19 cellular contexts compared by ENCODE assay signal in the genomic region with DNA sequence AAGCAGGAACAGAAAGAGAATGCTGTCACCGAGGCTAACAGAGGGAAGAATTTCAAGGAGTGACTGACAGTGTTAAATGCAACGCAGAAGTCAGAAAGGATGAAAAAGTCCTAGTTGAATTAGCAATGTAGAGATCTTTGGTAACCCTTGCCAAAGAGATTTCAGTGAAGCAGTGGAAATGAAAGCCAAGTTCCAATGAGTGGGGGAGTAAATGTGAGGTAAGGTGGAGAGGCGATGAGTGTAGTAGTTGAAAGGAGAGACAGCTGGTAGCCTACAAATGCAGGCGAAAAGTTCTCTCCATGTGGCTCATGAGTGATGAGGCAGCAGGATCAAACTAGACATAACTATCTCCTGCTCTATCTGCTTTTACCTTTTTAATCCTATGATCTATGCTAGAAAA.
DNase-seq lines count a peak whose midpoint lies in the region; ATAC-seq and TF ChIP-seq lines count a peak whose summit lies in the region.
"Had no signal": no experiment of that assay in that cellular context is flagged by ENCODE, and none has a peak within 500 bp of the region (broad histone marks: within the 10 kb centered on the region; RNA-seq: fewer than 3 reads in every experiment).

No MANE protein-coding gene starts in this region.

- TF ChIP-seq RAD21 in IMR-90 (IDR thresholded peaks at IDR 0.05; ENCODE audit: low read length) = no peak

- peak overlapping the region; percentile 74 for H3K23ac ChIP-seq in IMR-90 (ENCODE audit: low read depth, low read length)

- H4K8ac ChIP-seq in IMR-90 (ENCODE audit: low read depth in 2 of 2, low read length in 2 of 2) = no peak overlapping the region; a peak in 1 of 4 replicates

- H4K5ac ChIP-seq in IMR-90 (ENCODE audit: low read depth, low read length) = peak overlapping the region; percentile 52; the same call in 1 of the 2 replicates

- no peak overlapping the region for H3K4me3 ChIP-seq in IMR-90 (ENCODE audit: insufficient read depth, low read depth, low read length)
- H3K4me3 ChIP-seq in brain microvascular endothelial cell (ENCODE audit: low read depth, low read length) = no peak overlapping the region
- no peak overlapping the region for H3K4me3 ChIP-seq in MG63
- H3K4me3 ChIP-seq: SJSA1, uterus had no signal

- no peaks in the 10 kb centered on the region for H3K27me3 ChIP-seq in IMR-90 (ENCODE audit: control insufficient read depth, insufficient read depth, low read length)
- no peaks in the 10 kb centered on the region for H3K27me3 ChIP-seq in brain microvascular endothelial cell (replicated peaks)
- H3K27me3 ChIP-seq in MG63 = no peaks in the 10 kb centered on the region
- H3K27me3 ChIP-seq: SJSA1, uterus had no signal

- peaks cover 54% of the 10 kb centered on the region for H3K4me1 Mint-ChIP-seq in WTC11

- intact Hi-C loops in IMR-90 (cut with micrococcal nuclease) = no loop called here

- H3K9me3 Mint-ChIP-seq in WTC11 = no peaks in the 10 kb centered on the region
- H3K9me3 Mint-ChIP-seq: activated naive CD8-positive, alpha-beta T cell treated with anti-CD3 and anti-CD28 coated beads, Interleukin-2, amount 50 U/mL, for 24 hours; activated T-helper 17 cell treated with anti-CD3 and anti-CD28 coated beads, Interleukin-2, amount 50 U/mL, for 72 hours; stimulated activated naive CD8-positive, alpha-beta T cell treated with anti-CD3 and anti-CD28 coated beads, Interleukin-15, Interleukin-2, amounts not matched to agents 100 ng/mL and 50 ng/mL, for 24 hours had no signal

- peaks cover 39% of the 10 kb centered on the region; the same call in 1 of the 2 replicates for H4K20me1 ChIP-seq in IMR-90 (ENCODE audit: insufficient read depth, low read length)

- peaks cover 44 to 88% of the 10 kb centered on the region in 2 experiments for H3K79me1 ChIP-seq in IMR-90 (ENCODE audit: low read depth in 1 of 2, low read length in 2 of 2)

- in situ Hi-C loops in IMR-90 (cut with MboI; ENCODE audit: low sequenced_read_pairs) = no loop called here
- in situ Hi-C loops in brain microvascular endothelial cell (cut with HindIII; ENCODE audit: low pct_ligation_motif_present, low sequenced_read_pairs) = no loop called here

- no peak overlapping the region for H3K9ac ChIP-seq in IMR-90 (ENCODE audit: low read depth, low read length)

- TF ChIP-seq CTCF in IMR-90 (conservative IDR thresholded peaks at IDR 0.05; ENCODE audit: low read depth, low read length) = no peak
- no peak for TF ChIP-seq CTCF in brain microvascular endothelial cell (IDR thresholded peaks at IDR 0.05; ENCODE audit: low read depth, low read length, missing control alignments)
- no peak for TF ChIP-seq CTCF in WTC11 (IDR thresholded peaks at IDR 0.05)

- H3K4ac ChIP-seq in IMR-90 (ENCODE audit: low read depth, low read length) = peak overlapping the region; percentile 28; the same call in 1 of the 2 replicates

- no TSS peak for BruUV-seq in IMR-90 (replicated peaks; lab: Mats Ljungman, UMichigan)

- peaks cover 28% of the 10 kb centered on the region for H3K9me1 ChIP-seq in IMR-90 (ENCODE audit: insufficient read depth, low read length)

- H2BK5ac ChIP-seq in IMR-90 (ENCODE audit: low read depth, low read length, poor library complexity, severe bottlenecking) = peak overlapping the region; percentile 46

- no peak overlapping the region for H3K4me3 Mint-ChIP-seq in WTC11
- H3K4me3 Mint-ChIP-seq: activated naive CD8-positive, alpha-beta T cell treated with anti-CD3 and anti-CD28 coated beads, Interleukin-2, amount 50 U/mL, for 24 hours; activated T-helper 17 cell treated with anti-CD3 and anti-CD28 coated beads, Interleukin-2, amount 50 U/mL, for 72 hours; stimulated activated naive CD8-positive, alpha-beta T cell treated with anti-CD3 and anti-CD28 coated beads, Interleukin-15, Interleukin-2, amounts not matched to agents 100 ng/mL and 50 ng/mL, for 24 hours had no signal

- ATAC-seq in IMR-90 (ENCODE audit: low read depth) (no peak), HG03571 (IDR thresholded peaks at IDR 0.05; ENCODE audit: unreplicated experiment) (no peak), WTC11 (no peak)
- ATAC-seq: activated naive CD8-positive, alpha-beta T cell treated with anti-CD3 and anti-CD28 coated beads, Interleukin-2, amount 50 U/mL, for 24 hours; activated T-helper 17 cell treated with anti-CD3 and anti-CD28 coated beads, Interleukin-2, amount 50 U/mL, for 72 hours; HCT116 had no signal

- CTCF ChIA-PET in IMR-90 (lab: Yijun Ruan, JAX) = no interaction called here
- CTCF ChIA-PET in WTC11 (lab: Charles Lee) = interaction anchor here (1.0 to 2.9 kb wide), 3 partner anchors 39 to 241 kb away, joined by 3 to 22 read pairs (median 4); no protein-coding TSS in a partner anchor

- WGBS in IMR-90 (ENCODE audit: extremely low coverage in 2 of 2, insufficient read length in 1 of 2), 2 experiments = 83% methylated on average over 2 of the region's 4 CpGs; no CpG with 5 or more reads in 1 of the 2 experiments

- no peak overlapping the region; the same call in 1 of the 2 replicates for H3K4me2 ChIP-seq in IMR-90 (ENCODE audit: low read depth, low read length)

- H2AK9ac ChIP-seq in IMR-90 (replicated peaks; ENCODE audit: low read depth, low read length, poor library complexity) = no peak overlapping the region

- H3K14ac ChIP-seq in IMR-90 (replicated peaks; ENCODE audit: low read depth, low read length) = peak overlapping the region; percentile 56

- peak overlapping the region; percentile 73; the same call in 1 of the 2 replicates for H2AK5ac ChIP-seq in IMR-90 (ENCODE audit: low read depth, low read length)

- H3K18ac ChIP-seq in IMR-90 (ENCODE audit: low read depth, low read length) = peak overlapping the region; percentile 63; the same call in 1 of the 2 replicates

- no peak overlapping the region for H3K27ac Mint-ChIP-seq in WTC11
- H3K27ac Mint-ChIP-seq: activated naive CD8-positive, alpha-beta T cell treated with anti-CD3 and anti-CD28 coated beads, Interleukin-2, amount 50 U/mL, for 24 hours; activated T-helper 17 cell treated with anti-CD3 and anti-CD28 coated beads, Interleukin-2, amount 50 U/mL, for 72 hours; stimulated activated naive CD8-positive, alpha-beta T cell treated with anti-CD3 and anti-CD28 coated beads, Interleukin-15, Interleukin-2, amounts not matched to agents 100 ng/mL and 50 ng/mL, for 24 hours had no signal

- H3K36me3 ChIP-seq in IMR-90 (ENCODE audit: control insufficient read depth, insufficient read depth, low read length) (no peaks in the 10 kb centered on the region), brain microvascular endothelial cell (replicated peaks) (peaks cover 14% of the 10 kb centered on the region), MG63 (peaks cover 36% of the 10 kb centered on the region)
- H3K36me3 ChIP-seq: SJSA1, uterus had no signal

- peak overlapping the region; percentile 29; the same call in 2 of the 3 replicates for H2BK15ac ChIP-seq in IMR-90 (ENCODE audit: low read depth, low read length)

- H3K9me3 ChIP-seq in IMR-90 (ENCODE audit: control insufficient read depth, insufficient read depth, low read length) (no peaks in the 10 kb centered on the region), MG63 (no peaks in the 10 kb centered on the region)
- H3K9me3 ChIP-seq: SJSA1, uterus had no signal

- peak overlapping the region; percentile 48 for H2BK120ac ChIP-seq in IMR-90 (ENCODE audit: low read depth, low read length)

- TF ChIP-seq POLR2A in IMR-90 (IDR thresholded peaks at IDR 0.05; ENCODE audit: low read depth, low read length) = no peak

- H3K36me3 Mint-ChIP-seq in WTC11 = no peaks in the 10 kb centered on the region

- DNase-seq in IMR-90 (peak; percentile 40), brain microvascular endothelial cell (no peak), iris pigment epithelial cell (ENCODE audit: low read depth) (peak; percentile 91), WTC11 (ENCODE audit: low spot score) (no peak), MG63 (no peak)
- DNase-seq: activated CD4-positive, CD25-positive, alpha-beta regulatory T cell treated with anti-CD3 and anti-CD28 coated beads, Interleukin-2, amount 50 U/mL, for 72 hours; activated naive CD8-positive, alpha-beta T cell treated with anti-CD3 and anti-CD28 coated beads, Interleukin-2, amount 50 U/mL, for 24 hours; cerebellar nuclear complex; hippocampal formation; KG1; NCI-H1105 treated with DMSO at 0.1 percent for 48 hours; NCI-H2107 had no signal

- peak overlapping the region; percentile 21; the same call in 1 of the 2 replicates for H2BK20ac ChIP-seq in IMR-90 (ENCODE audit: low read depth, low read length)

- no peaks in the 10 kb centered on the region for H3K27me3 Mint-ChIP-seq in WTC11 (ENCODE audit: low read depth)

- no peak overlapping the region; the same call in 1 of the 2 replicates for H3K27ac ChIP-seq in IMR-90 (ENCODE audit: insufficient read depth, low read length)
- peak overlapping the region; percentile 93 for H3K27ac ChIP-seq in brain microvascular endothelial cell
- peak overlapping the region; percentile 53 for H3K27ac ChIP-seq in temporal lobe (ENCODE audit: low read depth, low read length)
- H3K27ac ChIP-seq: SJSA1 had no signal

- POLR2A ChIA-PET in IMR-90 (lab: Charles Lee; ENCODE audit: unreplicated experiment) (no interaction called here), WTC11 (lab: Charles Lee) (no interaction called here)

- H3K4me1 ChIP-seq in IMR-90 (ENCODE audit: control insufficient read depth, insufficient read depth, low read length) = peaks cover 35% of the 10 kb centered on the region

- H3K56ac ChIP-seq in IMR-90 (ENCODE audit: extremely low read depth, insufficient read depth, low read length) = no peak overlapping the region

- dilution Hi-C loops in IMR-90 (cut with HindIII; ENCODE audit: low sequenced_read_pairs, unreplicated experiment) = no loop called here

- peak overlapping the region; percentile 9; the same call in 1 of the 2 replicates for H4K91ac ChIP-seq in IMR-90 (ENCODE audit: insufficient read depth, low read depth, low read length)

- no peak overlapping the region for H2AFZ ChIP-seq in IMR-90 (replicated peaks; ENCODE audit: low read length, poor library complexity)

TF ChIP-seq in IMR-90, 13 proteins besides CTCF, POLR2A, EP300 and RAD21 (continues in another document):
- TF ChIP-seq CHD1 (IDR thresholded peaks at IDR 0.05; ENCODE audit: low read depth, low read length) = no peak
- TF ChIP-seq FOS (IDR thresholded peaks at IDR 0.05; ENCODE audit: low read depth, low read length) = no peak
- TF ChIP-seq RCOR1 (IDR thresholded peaks at IDR 0.05; ENCODE audit: insufficient replicate concordance, low read length) = no peak
- TF ChIP-seq MAFK (IDR thresholded peaks at IDR 0.05; ENCODE audit: low read depth, low read length) = no peak
- TF ChIP-seq MXI1 (IDR thresholded peaks at IDR 0.05; ENCODE audit: borderline replicate concordance, low read depth, low read length) = no peak
- no peak for TF ChIP-seq NFE2L2 (IDR thresholded peaks at IDR 0.05; ENCODE audit: low read depth, low read length)

TF ChIP-seq in WTC11, 78 proteins besides CTCF, POLR2A, EP300 and RAD21:
- no peak for TF ChIP-seq RELA (CRISPR knock-in tag; IDR thresholded peaks at IDR 0.05; ENCODE audit: borderline replicate concordance)

Comparison
In these comparisons a context has a peak if more than half of its experiments do, and no peak if none do; other contexts are left out.
1. DNase-seq: peak in IMR-90 (single experiment) and iris pigment epithelial cell (single experiment); none in brain microvascular endothelial cell (single experiment), WTC11 (single experiment) and MG63 (single experiment).